ENCODE assay signal across 22 cellular contexts in genomic region chr5:14915291-14915976, GRCh38. TPM values are rescaled to one million over a fixed set of nuclear protein-coding genes. Genes with fewer than 3 reads are reported as not detected.
A peak's percentile ranks its signal among the peaks of the same experiment; 100 is the strongest.
DNase-seq lines count a peak whose midpoint lies in the region; ATAC-seq, FAIRE-seq and TF ChIP-seq lines count a peak whose summit lies in the region.
"Had no signal": no experiment of that assay in that cellular context is flagged by ENCODE, and none has a peak within 500 bp of the region (broad histone marks: within the 10 kb centered on the region; RNA-seq: fewer than 3 reads in every experiment).

No MANE protein-coding gene starts in this region.

- peak; percentile 22 for ATAC-seq in activated CD4-positive, alpha-beta T cell treated with anti-CD3 and anti-CD28 coated beads for 36 hours
- ATAC-seq: gastroesophageal sphincter had no signal

- H3K4me3 ChIP-seq in adipocyte (ENCODE audit: low read length) (no peak overlapping the region), fibroblast of villous mesenchyme (ENCODE audit: low read depth, low read length) (no peak overlapping the region), retinal pigment epithelial cell (ENCODE audit: low read length) (no peak overlapping the region)
- H3K4me3 ChIP-seq: gastroesophageal sphincter, left ventricle myocardium inferior, PC-9, skin epidermis, testis had no signal

- CTCF ChIA-PET in activated CD4-positive, alpha-beta T cell treated with anti-CD3 and anti-CD28 coated beads for 36 hours (lab: Charles Lee): no interaction called here

- H3K27ac Mint-ChIP-seq in activated CD4-positive, alpha-beta T cell treated with anti-CD3 and anti-CD28 coated beads for 36 hours: no peak overlapping the region

- DNase-seq in activated CD4-positive, alpha-beta T cell treated with anti-CD3 and anti-CD28 coated beads for 36 hours: no peak
- DNase-seq in activated CD4-positive, alpha-beta T cell treated with anti-CD3 and anti-CD28 coated beads, Interleukin-2, amount 50 U/mL, for 1 hour: no peak
- DNase-seq in adipocyte (ENCODE audit: low read depth) (peak; percentile 25), fibroblast of villous mesenchyme (ENCODE audit: low read depth) (peak; percentile 24), retinal pigment epithelial cell (ENCODE audit: low read depth) (peak; percentile 74), GM19239 (ENCODE audit: insufficient read length, low spot score) (no peak), NCI-H226 (no peak), NCI-H345 (lab: John Stamatoyannopoulos, UW) (no peak)
- DNase-seq: activated CD4-positive, alpha-beta T cell treated with anti-CD3 and anti-CD28 coated beads for 1 hour; activated gamma-delta T cell; aorta; GF-D8; KG1; left ventricle myocardium inferior; NCI-H1092; PC-9; stimulated activated CD4-positive, alpha-beta T cell treated with anti-CD3 and anti-CD28 coated beads, Interleukin-4, amount 100 ng/mL, for 4 hours; testis had no signal

- POLR2A ChIA-PET in activated CD4-positive, alpha-beta T cell treated with anti-CD3 and anti-CD28 coated beads for 36 hours (lab: Charles Lee): no interaction called here

- no peaks in the 10 kb centered on the region for H3K9me3 ChIP-seq in adipocyte (ENCODE audit: control insufficient read depth, low read length)
- H3K9me3 ChIP-seq: gastroesophageal sphincter, left ventricle myocardium inferior, testis had no signal

- no peaks in the 10 kb centered on the region for H3K27me3 Mint-ChIP-seq in activated CD4-positive, alpha-beta T cell treated with anti-CD3 and anti-CD28 coated beads for 36 hours

- H3K36me3 ChIP-seq in adipocyte (ENCODE audit: control insufficient read depth, insufficient read depth, low read length, severe bottlenecking): no peaks in the 10 kb centered on the region
- H3K36me3 ChIP-seq: gastroesophageal sphincter, left ventricle myocardium inferior had no signal

- TF ChIP-seq CTCF in fibroblast of villous mesenchyme (IDR thresholded peaks at IDR 0.05; ENCODE audit: insufficient read depth, low read depth, low read length) (no peak), retinal pigment epithelial cell (conservative IDR thresholded peaks at IDR 0.05; ENCODE audit: low read depth, low read length) (no peak)

- peaks cover 29% of the 10 kb centered on the region for H3K4me1 Mint-ChIP-seq in activated CD4-positive, alpha-beta T cell treated with anti-CD3 and anti-CD28 coated beads for 36 hours

- no peak overlapping the region for H3K4me3 Mint-ChIP-seq in activated CD4-positive, alpha-beta T cell treated with anti-CD3 and anti-CD28 coated beads for 36 hours

- intact Hi-C loops in activated CD4-positive, alpha-beta T cell treated with anti-CD3 and anti-CD28 coated beads for 36 hours (cut with DNase I, micrococcal nuclease): loop anchor here (1.0 kb wide), 1 partner anchor 11 kb away; no protein-coding TSS in a partner anchor

- H3K4me1 ChIP-seq in adipocyte (ENCODE audit: control insufficient read depth, insufficient read depth, low read length): peaks cover 22% of the 10 kb centered on the region
- H3K4me1 ChIP-seq: gastroesophageal sphincter, parathyroid adenoma, testis had no signal

- H3K9me3 Mint-ChIP-seq in activated CD4-positive, alpha-beta T cell treated with anti-CD3 and anti-CD28 coated beads for 36 hours (ENCODE audit: low read depth): peaks cover 12% of the 10 kb centered on the region

- no peak overlapping the region for H3K9ac ChIP-seq in adipocyte (ENCODE audit: low read length)
- H3K9ac ChIP-seq: parathyroid adenoma had no signal

- H3K36me3 Mint-ChIP-seq in activated CD4-positive, alpha-beta T cell treated with anti-CD3 and anti-CD28 coated beads for 36 hours (ENCODE audit: low read depth): no peaks in the 10 kb centered on the region

- H3K27me3 ChIP-seq in adipocyte (replicated peaks; ENCODE audit: control insufficient read depth, insufficient read depth, low read length): no peaks in the 10 kb centered on the region
- H3K27me3 ChIP-seq: gastroesophageal sphincter, testis had no signal

- no peak for FAIRE-seq in GM19239 (lab: Jason Lieb, UNC)
- FAIRE-seq: GM12891 had no signal

RNA-seq across cellular contexts. Expression of gene ANKH, which starts 43.9 kb away (rescaled TPM):
- total RNA-seq in activated CD4-positive, alpha-beta T cell treated with anti-CD3 and anti-CD28 coated beads for 36 hours: 10 to 100 TPM; 72.8 to 76.4 TPM
- 8.2 and 31.6 TPM in 2 replicates for total RNA-seq in fibroblast of villous mesenchyme

Comparison
In these comparisons a context has a peak if more than half of its experiments do, and no peak if none do; other contexts are left out.
1. DNase-seq: peak in adipocyte (single experiment), fibroblast of villous mesenchyme (single experiment) and retinal pigment epithelial cell (single experiment); none in activated CD4-positive, alpha-beta T cell treated with anti-CD3 and anti-CD28 coated beads for 36 hours (single experiment), activated CD4-positive, alpha-beta T cell treated with anti-CD3 and anti-CD28 coated beads, Interleukin-2, amount 50 U/mL, for 1 hour (single experiment), GM19239 (single experiment), NCI-H226 (single experiment) and NCI-H345 (single experiment).